Comparison of ENCODE assay signal across 23 cellular contexts in the genomic region with DNA sequence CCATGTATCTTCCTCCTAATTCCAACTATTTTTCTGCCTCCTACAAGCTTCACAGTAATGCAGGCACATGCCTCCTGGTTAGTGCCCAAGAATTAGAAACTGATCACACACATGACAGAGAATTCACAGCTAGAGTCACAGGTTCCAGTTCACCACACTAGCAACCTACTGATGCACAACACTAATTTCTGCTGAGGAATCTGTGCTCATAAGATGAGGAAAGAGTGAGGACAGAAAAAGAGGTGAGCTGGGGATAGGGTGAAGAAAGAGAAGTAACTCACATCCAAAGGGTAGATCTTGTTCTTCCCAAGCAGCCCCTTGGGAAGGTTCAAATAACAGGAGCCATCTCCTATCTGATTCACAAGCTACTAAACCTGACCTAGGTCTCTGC.
DNase-seq lines count a peak whose midpoint lies in the region; ATAC-seq and TF ChIP-seq lines count a peak whose summit lies in the region.
"Had no signal": no experiment of that assay in that cellular context is flagged by ENCODE, and none has a peak within 500 bp of the region (broad histone marks: within the 10 kb centered on the region; RNA-seq: fewer than 3 reads in every experiment).

No MANE protein-coding gene starts in this region.

- no peaks in the 10 kb centered on the region for H3K27me3 ChIP-seq in psoas muscle (ENCODE audit: insufficient read depth in 3 of 3, low read length in 2 of 3)
- no peaks in the 10 kb centered on the region for H3K27me3 ChIP-seq in dorsolateral prefrontal cortex
- H3K27me3 ChIP-seq: ascending aorta; BLaER1 treated with 17β-estradiol and CSF1 and Interleukin-3, amounts not matched to agents 10 nM and 100 nM had no signal

- no peak for ATAC-seq in activated CD8-positive, alpha-beta T cell treated with anti-CD3 and anti-CD28 coated beads for 36 hours
- ATAC-seq in activated CD8-positive, alpha-beta T cell treated with anti-CD3 and anti-CD28 coated beads, Interleukin-2, amount 10 ng/mL, durations not matched to agents 7 days and 5 days = no peak
- peak; percentile 51 for ATAC-seq in HG02610 (IDR thresholded peaks at IDR 0.05; ENCODE audit: unreplicated experiment)
- ATAC-seq in psoas muscle = peak in 3 of 4 donors; percentile 47 to 64 (median 63)
- ATAC-seq: A549, K562, lower lobe of right lung had no signal

- no peak overlapping the region for H3K4me3 Mint-ChIP-seq in activated CD8-positive, alpha-beta T cell treated with anti-CD3 and anti-CD28 coated beads for 36 hours
- no peak overlapping the region for H3K4me3 Mint-ChIP-seq in activated CD8-positive, alpha-beta T cell treated with anti-CD3 and anti-CD28 coated beads, Interleukin-2, amount 10 ng/mL, durations not matched to agents 7 days and 5 days
- H3K4me3 Mint-ChIP-seq in glutamatergic neuron (ENCODE audit: unreplicated experiment) = peak overlapping the region; percentile 5

- peaks cover 44% of the 10 kb centered on the region for H3K4me1 Mint-ChIP-seq in activated CD8-positive, alpha-beta T cell treated with anti-CD3 and anti-CD28 coated beads for 36 hours (ENCODE audit: low read depth)
- H3K4me1 Mint-ChIP-seq in activated CD8-positive, alpha-beta T cell treated with anti-CD3 and anti-CD28 coated beads, Interleukin-2, amount 10 ng/mL, durations not matched to agents 7 days and 5 days (ENCODE audit: low read depth) = peaks cover 17% of the 10 kb centered on the region
- peaks cover 36% of the 10 kb centered on the region for H3K4me1 Mint-ChIP-seq in glutamatergic neuron (ENCODE audit: low read depth, unreplicated experiment)

- peaks cover 51% of the 10 kb centered on the region for H3K4me1 ChIP-seq in psoas muscle

- H3K27ac Mint-ChIP-seq in activated CD8-positive, alpha-beta T cell treated with anti-CD3 and anti-CD28 coated beads for 36 hours = peak overlapping the region; percentile 17
- H3K27ac Mint-ChIP-seq in activated CD8-positive, alpha-beta T cell treated with anti-CD3 and anti-CD28 coated beads, Interleukin-2, amount 10 ng/mL, durations not matched to agents 7 days and 5 days = no peak overlapping the region
- peak overlapping the region; percentile 19 for H3K27ac Mint-ChIP-seq in glutamatergic neuron (ENCODE audit: unreplicated experiment)

- peaks cover 53% of the 10 kb centered on the region for H3K36me3 Mint-ChIP-seq in activated CD8-positive, alpha-beta T cell treated with anti-CD3 and anti-CD28 coated beads for 36 hours (ENCODE audit: low read depth)
- peaks cover 61% of the 10 kb centered on the region for H3K36me3 Mint-ChIP-seq in activated CD8-positive, alpha-beta T cell treated with anti-CD3 and anti-CD28 coated beads, Interleukin-2, amount 10 ng/mL, durations not matched to agents 7 days and 5 days (ENCODE audit: low read depth)
- no peaks in the 10 kb centered on the region for H3K36me3 Mint-ChIP-seq in glutamatergic neuron (ENCODE audit: unreplicated experiment)

- H3K4me3 ChIP-seq in psoas muscle (no peak overlapping the region), dorsolateral prefrontal cortex (no peak overlapping the region)
- H3K4me3 ChIP-seq: A549; ascending aorta; BLaER1 treated with 17β-estradiol and CSF1 and Interleukin-3, amounts not matched to agents 10 nM and 100 nM; K562; lower lobe of right lung; skin epidermis had no signal

- H3K27ac ChIP-seq in psoas muscle (peak overlapping the region; percentile 36), dorsolateral prefrontal cortex (no peak overlapping the region)
- H3K27ac ChIP-seq: A549; ascending aorta; BLaER1 treated with 17β-estradiol and CSF1 and Interleukin-3, amounts not matched to agents 10 nM and 100 nM; lower lobe of right lung had no signal

- CTCF ChIA-PET in activated CD8-positive, alpha-beta T cell treated with anti-CD3 and anti-CD28 coated beads for 36 hours (lab: Charles Lee) = interaction anchor here (0.7 to 1.9 kb wide), 6 partner anchors 9 to 50 kb away, joined by 3 to 7 read pairs (median 3); no protein-coding TSS in a partner anchor
- CTCF ChIA-PET in activated CD8-positive, alpha-beta T cell treated with anti-CD3 and anti-CD28 coated beads, Interleukin-2, amount 10 ng/mL, durations not matched to agents 7 days and 5 days (lab: Charles Lee) = no interaction called here

- peaks cover 2 to 32% of the 10 kb centered on the region in 2 donors for H3K36me3 ChIP-seq in psoas muscle (ENCODE audit: insufficient read depth in 1 of 2, low read depth in 1 of 2)

- no peaks in the 10 kb centered on the region for H3K9me3 Mint-ChIP-seq in activated CD8-positive, alpha-beta T cell treated with anti-CD3 and anti-CD28 coated beads for 36 hours
- no peaks in the 10 kb centered on the region for H3K9me3 Mint-ChIP-seq in activated CD8-positive, alpha-beta T cell treated with anti-CD3 and anti-CD28 coated beads, Interleukin-2, amount 10 ng/mL, durations not matched to agents 7 days and 5 days (ENCODE audit: insufficient read depth)
- no peaks in the 10 kb centered on the region for H3K9me3 Mint-ChIP-seq in glutamatergic neuron (ENCODE audit: unreplicated experiment)

- no peaks in the 10 kb centered on the region for H3K9me3 ChIP-seq in psoas muscle
- H3K9me3 ChIP-seq: A549; ascending aorta; BLaER1 treated with 17β-estradiol and CSF1 and Interleukin-3, amounts not matched to agents 10 nM and 100 nM; lower lobe of right lung had no signal

- intact Hi-C loops in activated CD8-positive, alpha-beta T cell treated with anti-CD3 and anti-CD28 coated beads for 36 hours (cut with micrococcal nuclease) = no loop called here
- intact Hi-C loops in psoas muscle (cut with DNase I) = no loop called here
- intact Hi-C loops in dorsolateral prefrontal cortex (cut with DNase I) = no loop called here

- no peak for TF ChIP-seq CTCF in activated CD8-positive, alpha-beta T cell treated with anti-CD3 and anti-CD28 coated beads for 36 hours (IDR thresholded peaks at IDR 0.05)
- TF ChIP-seq CTCF in glutamatergic neuron (IDR thresholded peaks at IDR 0.05; ENCODE audit: partially characterized antibody, unreplicated experiment) (no peak), psoas muscle (IDR thresholded peaks at IDR 0.05) (no peak), dorsolateral prefrontal cortex (IDR thresholded peaks at IDR 0.05 in 54 of 56, conservative IDR thresholded peaks at IDR 0.05 in 2 of 56; ENCODE audit: low read depth in 1 of 56, partially characterized antibody in 56 of 56) (no peak)

- DNase-seq in activated CD8-positive, alpha-beta T cell treated with anti-CD3 and anti-CD28 coated beads for 36 hours = no peak
- no peak for DNase-seq in activated CD8-positive, alpha-beta T cell treated with anti-CD3 and anti-CD28 coated beads, Interleukin-2, amount 10 ng/mL, durations not matched to agents 7 days and 5 days
- DNase-seq in glutamatergic neuron = no peak
- DNase-seq in psoas muscle = no peak
- DNase-seq in dorsolateral prefrontal cortex = no peak
- DNase-seq in GOT3 (lab: John Stamatoyannopoulos, UW) = no peak
- DNase-seq in GF-D8 (lab: John Stamatoyannopoulos, UW) = no peak
- DNase-seq: activated CD4-positive, alpha-beta T cell treated with anti-CD3 and anti-CD28 coated beads for 1 hour; activated naive CD4-positive, alpha-beta T cell; effector CD8-positive, alpha-beta T cell; GDM1; lower lobe of right lung; NCI-H2029; NCI-H510A; NK-92 treated with Interleukin-12 subunit alpha and Interleukin-12 subunit beta, amount 100 ng/mL, for 24 hours; posterior cingulate gyrus; stimulated activated CD4-positive, alpha-beta T cell treated with anti-CD3 and anti-CD28 coated beads, Interleukin-4, amount 100 ng/mL, for 1 hour had no signal

- no peaks in the 10 kb centered on the region for H3K27me3 Mint-ChIP-seq in activated CD8-positive, alpha-beta T cell treated with anti-CD3 and anti-CD28 coated beads for 36 hours
- H3K27me3 Mint-ChIP-seq in activated CD8-positive, alpha-beta T cell treated with anti-CD3 and anti-CD28 coated beads, Interleukin-2, amount 10 ng/mL, durations not matched to agents 7 days and 5 days (ENCODE audit: low read depth) = no peaks in the 10 kb centered on the region
- peaks cover 5% of the 10 kb centered on the region for H3K27me3 Mint-ChIP-seq in glutamatergic neuron (ENCODE audit: unreplicated experiment)

- POLR2A ChIA-PET in activated CD8-positive, alpha-beta T cell treated with anti-CD3 and anti-CD28 coated beads for 36 hours (lab: Charles Lee) = interaction anchor here (0.8 kb wide), 1 partner anchor 53 kb away, joined by 3 read pairs; no protein-coding TSS in a partner anchor
- POLR2A ChIA-PET in activated CD8-positive, alpha-beta T cell treated with anti-CD3 and anti-CD28 coated beads, Interleukin-2, amount 10 ng/mL, durations not matched to agents 7 days and 5 days (lab: Charles Lee) = interaction anchor here (0.8 kb wide), 1 partner anchor 1967 kb away, joined by 3 read pairs; no protein-coding TSS in a partner anchor

Comparison
In these comparisons a context has a peak if more than half of its experiments do, and no peak if none do; other contexts are left out.
1. ATAC-seq: peak in HG02610 (single experiment) and psoas muscle (3 of 4); none in activated CD8-positive, alpha-beta T cell treated with anti-CD3 and anti-CD28 coated beads for 36 hours (single experiment) and activated CD8-positive, alpha-beta T cell treated with anti-CD3 and anti-CD28 coated beads, Interleukin-2, amount 10 ng/mL, durations not matched to agents 7 days and 5 days (single experiment).